ENCODE assay signal across 1 cellular context in the genomic region with DNA sequence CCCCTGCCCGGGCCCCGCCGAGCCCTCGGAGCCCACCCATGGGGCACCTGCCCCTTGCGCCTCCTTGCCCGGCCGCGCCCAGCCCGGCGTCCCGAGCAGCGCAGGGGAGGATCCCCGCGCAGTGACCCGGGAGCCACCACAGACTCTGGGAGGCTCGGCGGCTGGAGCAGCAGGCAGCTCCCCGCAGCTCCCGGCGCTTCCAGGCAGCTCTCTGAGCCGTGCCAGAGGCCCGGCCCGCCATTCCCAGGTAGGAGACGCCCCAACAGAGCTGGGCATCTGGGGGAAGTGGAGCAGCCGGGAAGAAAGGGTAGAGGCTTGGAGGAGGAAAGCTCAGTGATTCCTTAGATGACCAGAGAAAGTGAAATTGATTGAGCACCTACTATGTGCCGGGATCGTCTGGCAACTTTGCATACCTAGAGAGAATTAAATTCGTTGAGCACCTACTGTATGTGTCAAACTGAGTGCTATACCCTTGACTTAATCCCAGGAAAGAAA.
TF ChIP-seq lines count a peak whose summit lies in the region.

No MANE protein-coding gene starts in this region.

TF ChIP-seq in A549, 52 proteins besides CTCF, POLR2A, EP300 and RAD21 (continued from another document):
- TF ChIP-seq KDM1A (IDR thresholded peaks at IDR 0.05; ENCODE audit: low read depth) (no peak), CHD2 (IDR thresholded peaks at IDR 0.05; ENCODE audit: low read length, partially characterized antibody) (no peak), NFE2L2 (conservative IDR thresholded peaks at IDR 0.05; ENCODE audit: low read length) (no peak)
- TF ChIP-seq, protein P1, sequence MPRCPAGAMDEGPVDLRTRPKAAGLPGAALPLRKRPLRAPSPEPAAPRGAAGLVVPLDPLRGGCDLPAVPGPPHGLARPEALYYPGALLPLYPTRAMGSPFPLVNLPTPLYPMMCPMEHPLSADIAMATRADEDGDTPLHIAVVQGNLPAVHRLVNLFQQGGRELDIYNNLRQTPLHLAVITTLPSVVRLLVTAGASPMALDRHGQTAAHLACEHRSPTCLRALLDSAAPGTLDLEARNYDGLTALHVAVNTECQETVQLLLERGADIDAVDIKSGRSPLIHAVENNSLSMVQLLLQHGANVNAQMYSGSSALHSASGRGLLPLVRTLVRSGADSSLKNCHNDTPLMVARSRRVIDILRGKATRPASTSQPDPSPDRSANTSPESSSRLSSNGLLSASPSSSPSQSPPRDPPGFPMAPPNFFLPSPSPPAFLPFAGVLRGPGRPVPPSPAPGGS (IDR thresholded peaks at IDR 0.05) = no peak
- TF ChIP-seq, protein P2, sequence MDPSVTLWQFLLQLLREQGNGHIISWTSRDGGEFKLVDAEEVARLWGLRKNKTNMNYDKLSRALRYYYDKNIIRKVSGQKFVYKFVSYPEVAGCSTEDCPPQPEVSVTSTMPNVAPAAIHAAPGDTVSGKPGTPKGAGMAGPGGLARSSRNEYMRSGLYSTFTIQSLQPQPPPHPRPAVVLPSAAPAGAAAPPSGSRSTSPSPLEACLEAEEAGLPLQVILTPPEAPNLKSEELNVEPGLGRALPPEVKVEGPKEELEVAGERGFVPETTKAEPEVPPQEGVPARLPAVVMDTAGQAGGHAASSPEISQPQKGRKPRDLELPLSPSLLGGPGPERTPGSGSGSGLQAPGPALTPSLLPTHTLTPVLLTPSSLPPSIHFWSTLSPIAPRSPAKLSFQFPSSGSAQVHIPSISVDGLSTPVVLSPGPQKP (IDR thresholded peaks at IDR 0.05; ENCODE audit: low read depth, low read length) = no peak
TF ChIP-seq in A549: peak in this region for 0.
